ENCODE assay signal across 14 cellular contexts in the genomic region with DNA sequence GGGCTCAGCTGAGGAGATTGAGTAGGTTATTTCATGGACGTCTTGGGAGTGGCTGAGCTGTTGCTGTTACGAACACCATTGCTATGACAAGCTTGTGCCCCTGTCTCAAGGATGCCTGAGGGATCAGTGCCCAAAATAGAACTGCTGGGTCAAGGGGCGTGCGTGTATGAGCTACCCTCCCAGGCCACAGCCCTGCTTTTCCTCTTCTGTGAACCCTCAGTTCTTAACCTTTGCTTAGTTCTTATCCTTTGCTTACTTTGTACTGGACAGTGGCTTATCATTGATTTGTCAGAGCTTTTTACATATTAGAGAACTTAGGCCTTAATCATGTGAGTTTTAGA. TPM values are rescaled to one million over a fixed set of nuclear protein-coding genes. Genes with fewer than 3 reads are reported as not detected.
DNase-seq lines count a peak whose midpoint lies in the region; FAIRE-seq and TF ChIP-seq lines count a peak whose summit lies in the region.
"Had no signal": no experiment of that assay in that cellular context is flagged by ENCODE, and none has a peak within 500 bp of the region (broad histone marks: within the 10 kb centered on the region; RNA-seq: fewer than 3 reads in every experiment).

No MANE protein-coding gene starts in this region.

- intact Hi-C loops in activated naive CD4-positive, alpha-beta T cell treated with anti-CD3 and anti-CD28 coated beads for 36 hours (cut with micrococcal nuclease), result loop anchor here (2.0 to 5.0 kb wide), 3 partner anchors 37 to 169 kb away; no protein-coding TSS in a partner anchor
- intact Hi-C loops in transverse colon (cut with DNase I; ENCODE audit: low total_unique reads), result no loop called here

- H3K4me3 ChIP-seq in H1 (ENCODE audit: extremely low read depth in 1 of 4, insufficient read depth in 2 of 4, low read depth in 3 of 4, low read length in 4 of 4), result no peak overlapping the region
- no peak overlapping the region for H3K4me3 ChIP-seq in transverse colon
- H3K4me3 ChIP-seq: uterus had no signal

- POLR2A ChIA-PET in RWPE1 (lab: Yijun Ruan, JAX; ENCODE audit: low non-redundant PET) (no interaction called here), H1 (lab: Charles Lee; ENCODE audit: partially characterized antibody) (interaction anchor here (0.5 to 7.1 kb wide), 7 partner anchors 9 to 45 kb away, joined by 3 to 52 read pairs (median 4); partner anchors contain the start of gene ARHGAP45)

- no peak overlapping the region for H4K5ac ChIP-seq in H1 (ENCODE audit: insufficient read length, low read depth, low read length)

- 94% methylated on average over 4 of the region's 4 CpGs; no CpG with 5 or more reads in 1 of the 2 experiments for WGBS in H1 (ENCODE audit: extremely low coverage in 1 of 2, insufficient coverage in 1 of 2, insufficient read length in 1 of 2, insufficient replicate concordance in 2 of 2, low coverage in 1 of 2, low lambda C conversion rate in 2 of 2, missing lambda C conversion rate in 1 of 2), 2 experiments
- 74% methylated on average over 4 of the region's 4 CpGs; no CpG with 5 or more reads in 1 of the 2 donors for WGBS in transverse colon (ENCODE audit: low coverage in 1 of 2), 2 donors

- TF ChIP-seq POLR2A in H1 (IDR thresholded peaks at IDR 0.05; ENCODE audit: control extremely low read depth in 1 of 2, low read depth in 2 of 2, low read length in 2 of 2), result no peak
- no peak for TF ChIP-seq POLR2A in transverse colon (IDR thresholded peaks at IDR 0.05)

- H3K23me2 ChIP-seq in H1 (ENCODE audit: low read depth, low read length), result peaks cover 3% of the 10 kb centered on the region; the same call in 1 of the 2 replicates

- H2BK120ac ChIP-seq in H1 (replicated peaks; ENCODE audit: low read depth, low read length), result no peak overlapping the region

- DNase-seq in activated naive CD4-positive, alpha-beta T cell treated with anti-CD3 and anti-CD28 coated beads for 36 hours, result no peak
- DNase-seq in activated naive CD4-positive, alpha-beta T cell treated with anti-CD3 and anti-CD28 coated beads, Interleukin-2, amount 50 U/mL, for 16 hours, result no peak
- DNase-seq in RWPE1 (ENCODE audit: low spot score) (no peak), H1 (ENCODE audit: low read depth in 1 of 2, low spot score in 2 of 2) (no peak), transverse colon (no peak), NCI-H2196 treated with DMSO at 0.1 percent for 48 hours (lab: John Stamatoyannopoulos, UW; ENCODE audit: unreplicated experiment) (no peak), DMS79 treated with DMSO at 0.1 percent for 48 hours (lab: John Stamatoyannopoulos, UW) (no peak), NOMO-1 treated with DMSO at 0.1 percent for 48 hours (lab: John Stamatoyannopoulos, UW; ENCODE audit: unreplicated experiment) (no peak)
- DNase-seq: head of caudate nucleus, KBM-7, NCI-H2081 treated with DMSO at 0.1 percent for 48 hours, uterus had no signal

- TF ChIP-seq RAD21 in H1 (IDR thresholded peaks at IDR 0.05 in 1 of 2, conservative IDR thresholded peaks at IDR 0.05 in 1 of 2; ENCODE audit: low read depth in 2 of 2, low read length in 2 of 2), result no peak

- H3K9me3 Mint-ChIP-seq in activated naive CD4-positive, alpha-beta T cell treated with anti-CD3 and anti-CD28 coated beads for 36 hours, result no peaks in the 10 kb centered on the region
- H3K9me3 Mint-ChIP-seq: brain had no signal

- in situ Hi-C loops in transverse colon (cut with MboI; ENCODE audit: low pct_ligation_motif_present in 1 of 4, low pct_unique_long_range_greater_than_20kb in 1 of 4, low sequenced_read_pairs in 3 of 4), result no loop called here

- H3K18ac ChIP-seq in H1 (ENCODE audit: extremely low read depth, low read length), result no peak overlapping the region

- peaks cover 0 to 4% (median 2%) of the 10 kb centered on the region in 4 experiments; a peak in 2 of 7 replicates for H3K27me3 ChIP-seq in H1 (replicated peaks in 1 of 4; ENCODE audit: control insufficient read depth in 3 of 4, extremely low read depth in 1 of 4, insufficient read depth in 3 of 4, low read length in 3 of 4)
- peaks cover 22% of the 10 kb centered on the region for H3K27me3 ChIP-seq in transverse colon

- no peak overlapping the region for H3K23ac ChIP-seq in H1 (ENCODE audit: insufficient read length)

- H3K4me3 Mint-ChIP-seq in activated naive CD4-positive, alpha-beta T cell treated with anti-CD3 and anti-CD28 coated beads for 36 hours, result peak overlapping the region; percentile 59
- H3K4me3 Mint-ChIP-seq: brain had no signal

- no peak overlapping the region for H2BK15ac ChIP-seq in H1 (ENCODE audit: low read length)

- 0 out of 7 replicates have a peak, but pooled peaks cover 0 to 2% (median under 1%) of the 10 kb centered on the region in 4 experiments for H3K4me1 ChIP-seq in H1 (replicated peaks in 1 of 4; ENCODE audit: control insufficient read depth in 3 of 4, insufficient read depth in 4 of 4, low read length in 3 of 4)
- peaks cover 0 to 52% (median 24%) of the 10 kb centered on the region in 4 donors for H3K4me1 ChIP-seq in transverse colon

- no peak overlapping the region for H2BK12ac ChIP-seq in H1 (ENCODE audit: low read depth, low read length)

- no peaks in the 10 kb centered on the region for H3K27me3 Mint-ChIP-seq in activated naive CD4-positive, alpha-beta T cell treated with anti-CD3 and anti-CD28 coated beads for 36 hours (ENCODE audit: low read depth)

- CTCF ChIA-PET in activated naive CD4-positive, alpha-beta T cell treated with anti-CD3 and anti-CD28 coated beads for 36 hours (lab: Charles Lee), result interaction anchor here (0.8 to 3.6 kb wide), 6 partner anchors 9 to 119 kb away, joined by 3 to 24 read pairs (median 4); partner anchors contain the start of gene ARHGAP45
- CTCF ChIA-PET in RWPE1 (lab: Yijun Ruan, JAX) (interaction anchor here (0.6 kb wide), 1 partner anchor 18 kb away, joined by 9 read pairs; no protein-coding TSS in a partner anchor), H1 (lab: Charles Lee; ENCODE audit: partially characterized antibody) (interaction anchor here (0.7 to 8.9 kb wide), 6 partner anchors 10 to 146 kb away, joined by 4 to 54 read pairs (median 4); partner anchors contain the start of gene ARHGAP45)

- H3K4ac ChIP-seq in H1 (replicated peaks; ENCODE audit: insufficient read length, low read depth, low read length), result peak overlapping the region; percentile 51

- TF ChIP-seq CTCF in RWPE1 (conservative IDR thresholded peaks at IDR 0.05; ENCODE audit: low read depth), result no peak
- no peak for TF ChIP-seq CTCF in H1 (IDR thresholded peaks at IDR 0.05; ENCODE audit: control extremely low read depth in 1 of 3, insufficient read depth in 1 of 3, low read depth in 1 of 3, low read length in 3 of 3)
- no peak for TF ChIP-seq CTCF in transverse colon (IDR thresholded peaks at IDR 0.05)

- H3K79me2 ChIP-seq in H1 (ENCODE audit: control insufficient read depth in 1 of 2, insufficient read depth in 2 of 2, low read length in 2 of 2), result no peaks in the 10 kb centered on the region

- no peak overlapping the region for H2AFZ ChIP-seq in H1 (ENCODE audit: low read length)

- no peak overlapping the region for H2AK5ac ChIP-seq in H1 (ENCODE audit: low read depth, low read length)

- no peak overlapping the region for H4K91ac ChIP-seq in H1 (replicated peaks; ENCODE audit: insufficient read length, low read length)

- peaks cover 0 to 40% (median 7%) of the 10 kb centered on the region in 4 experiments; a peak in 3 of 8 replicates for H3K36me3 ChIP-seq in H1 (ENCODE audit: control insufficient read depth in 2 of 4, insufficient read depth in 4 of 4, low read length in 3 of 4)
- no peaks in the 10 kb centered on the region for H3K36me3 ChIP-seq in transverse colon
- H3K36me3 ChIP-seq: uterus had no signal

- peaks cover 5% of the 10 kb centered on the region for H3K79me1 ChIP-seq in H1 (ENCODE audit: low read depth, low read length)

- H3K36me3 Mint-ChIP-seq in activated naive CD4-positive, alpha-beta T cell treated with anti-CD3 and anti-CD28 coated beads for 36 hours (ENCODE audit: low read depth), result peaks cover 58% of the 10 kb centered on the region
- H3K36me3 Mint-ChIP-seq: brain had no signal

- H3K27ac ChIP-seq in RWPE1, result peak overlapping the region; percentile 72
- H3K27ac ChIP-seq in H1 (ENCODE audit: low read depth, low read length), result no peak overlapping the region
- peak overlapping the region; percentile 13 to 65 (median 54) for H3K27ac ChIP-seq in transverse colon
- H3K27ac ChIP-seq: uterus had no signal

- no peak overlapping the region for H2BK20ac ChIP-seq in H1 (ENCODE audit: low read length)

- H4K8ac ChIP-seq in H1 (ENCODE audit: extremely low read depth, insufficient read depth, low read length), result no peak overlapping the region

- H3K9me3 ChIP-seq in H1 (ENCODE audit: insufficient read depth in 2 of 2, low read depth in 1 of 2, low read length in 1 of 2) (no peaks in the 10 kb centered on the region), transverse colon (no peaks in the 10 kb centered on the region)
- H3K9me3 ChIP-seq: uterus had no signal

- H3K4me2 ChIP-seq in H1 (ENCODE audit: insufficient read depth in 1 of 2, low read depth in 2 of 2, low read length in 2 of 2), result no peak overlapping the region

- peak overlapping the region; percentile 75 for H3K27ac Mint-ChIP-seq in activated naive CD4-positive, alpha-beta T cell treated with anti-CD3 and anti-CD28 coated beads for 36 hours

- no peak overlapping the region for H3K14ac ChIP-seq in H1 (ENCODE audit: insufficient read length)

- H3K9ac ChIP-seq in H1 (replicated peaks in 1 of 4; ENCODE audit: extremely low read depth in 1 of 4, low read depth in 3 of 4, low read length in 3 of 4), result no peak overlapping the region

- FAIRE-seq in H1 (lab: Jason Lieb, UNC), result no peak
- FAIRE-seq: endothelial cell of umbilical vein had no signal

- TF ChIP-seq EP300 in H1 (IDR thresholded peaks at IDR 0.05; ENCODE audit: borderline replicate concordance in 1 of 2, low read depth in 2 of 2, low read length in 2 of 2), result no peak
- no peak for TF ChIP-seq EP300 in transverse colon (IDR thresholded peaks at IDR 0.05; ENCODE audit: low read depth)

- H4K20me1 ChIP-seq in H1 (replicated peaks in 1 of 2; ENCODE audit: control insufficient read depth in 1 of 2, insufficient read depth in 2 of 2, low read length in 2 of 2), result peaks cover 1 to 12% of the 10 kb centered on the region in 2 experiments

- H2BK5ac ChIP-seq in H1 (ENCODE audit: low read depth, low read length), result no peak overlapping the region

- H3K56ac ChIP-seq in H1 (replicated peaks; ENCODE audit: insufficient read length, low read depth, low read length), result no peak overlapping the region

- peaks cover 69% of the 10 kb centered on the region for H3K4me1 Mint-ChIP-seq in activated naive CD4-positive, alpha-beta T cell treated with anti-CD3 and anti-CD28 coated beads for 36 hours (ENCODE audit: low read depth)

RNA-seq across cellular contexts. Expression of gene ARHGAP45, which starts 9.0 kb away (rescaled TPM):
- total RNA-seq in activated naive CD4-positive, alpha-beta T cell treated with anti-CD3 and anti-CD28 coated beads for 36 hours, result 100 to 1,000 TPM; 123 to 136 TPM
- total RNA-seq in H1 (2021; fragmentation: NEBNext Ultra II Directional; extraction: Animal tissue kit (Norgen Biotek cat#: 25700)), result 41.8 and 43.6 TPM in 2 replicates
- 31.4 and 40.2 TPM in 2 replicates for polyA plus RNA-seq in H1 (2011; rRNA removed)
- 36.8 TPM for polyA plus RNA-seq in H1 (2011; cell fraction: cytosol; rRNA removed)
- 67.4 TPM for polyA plus RNA-seq in H1 (2011; cell fraction: nucleus; rRNA removed)
- 26.5 to 43.1 TPM (median 35.3 TPM) in 4 replicates for polyA plus RNA-seq in H1 (2012, experiment 1 of 2)
- 29.2 TPM for polyA plus RNA-seq in H1 (2012, experiment 2 of 2)
- polyA plus RNA-seq in H1 (2013, experiment 1 of 2), result 16.7 TPM
- polyA plus RNA-seq in H1 (2013, experiment 2 of 2), result 16.2 TPM
- 13.6 and 19.9 TPM in 2 replicates for polyA minus RNA-seq in H1 (2011; rRNA and poly(A)+ RNA removed)
- polyA minus RNA-seq in H1 (2011; cell fraction: cytosol; rRNA and poly(A)+ RNA removed), result 28.4 TPM
- polyA minus RNA-seq in H1 (2011; cell fraction: nucleus; rRNA and poly(A)+ RNA removed), result 25.1 TPM
- total RNA-seq in transverse colon, result 100 to 1,000 TPM in 1 of 4 donors, 10 to 100 TPM in 2, 1 to 10 TPM in 1; 10.0 to 174 (median 76.9) TPM

RNA-seq across cellular contexts. Expression of gene POLR2E, which starts 19.2 kb away (rescaled TPM):
- 100 to 1,000 TPM; 238 to 258 TPM for total RNA-seq in activated naive CD4-positive, alpha-beta T cell treated with anti-CD3 and anti-CD28 coated beads for 36 hours
- total RNA-seq in H1 (2021; fragmentation: NEBNext Ultra II Directional; extraction: Animal tissue kit (Norgen Biotek cat#: 25700)), result 274 and 281 TPM in 2 replicates
- 381 and 483 TPM in 2 replicates for polyA plus RNA-seq in H1 (2011; rRNA removed)
- 378 TPM for polyA plus RNA-seq in H1 (2011; cell fraction: cytosol; rRNA removed)
- polyA plus RNA-seq in H1 (2011; cell fraction: nucleus; rRNA removed), result 283 TPM
- 286 to 416 TPM (median 379 TPM) in 4 replicates for polyA plus RNA-seq in H1 (2012, experiment 1 of 2)
- polyA plus RNA-seq in H1 (2012, experiment 2 of 2), result 296 TPM
- polyA plus RNA-seq in H1 (2013, experiment 1 of 2), result 195 TPM
- 204 TPM for polyA plus RNA-seq in H1 (2013, experiment 2 of 2)
- 110 and 140 TPM in 2 replicates for polyA minus RNA-seq in H1 (2011; rRNA and poly(A)+ RNA removed)
- polyA minus RNA-seq in H1 (2011; cell fraction: cytosol; rRNA and poly(A)+ RNA removed), result 128 TPM
- 125 TPM for polyA minus RNA-seq in H1 (2011; cell fraction: nucleus; rRNA and poly(A)+ RNA removed)
- 100 to 1,000 TPM in 2 of 4 donors, 10 to 100 TPM in 2; 74.8 to 167 (median 103) TPM for total RNA-seq in transverse colon

RNA-seq across cellular contexts. Expression of gene GPX4, which starts 27.8 kb away (rescaled TPM):
- total RNA-seq in activated naive CD4-positive, alpha-beta T cell treated with anti-CD3 and anti-CD28 coated beads for 36 hours, result 100 to 1,000 TPM; 244 to 253 TPM
- total RNA-seq in H1 (2021; fragmentation: NEBNext Ultra II Directional; extraction: Animal tissue kit (Norgen Biotek cat#: 25700)), result 342 and 355 TPM in 2 replicates
- 693 and 947 TPM in 2 replicates for polyA plus RNA-seq in H1 (2011; rRNA removed)
- polyA plus RNA-seq in H1 (2011; cell fraction: cytosol; rRNA removed), result 779 TPM
- 730 TPM for polyA plus RNA-seq in H1 (2011; cell fraction: nucleus; rRNA removed)
- polyA plus RNA-seq in H1 (2012, experiment 1 of 2), result 475 to 711 TPM (median 640 TPM) in 4 replicates
- polyA plus RNA-seq in H1 (2012, experiment 2 of 2), result 958 TPM
- polyA plus RNA-seq in H1 (2013, experiment 1 of 2), result 575 TPM
- 562 TPM for polyA plus RNA-seq in H1 (2013, experiment 2 of 2)
- polyA minus RNA-seq in H1 (2011; rRNA and poly(A)+ RNA removed), result 186 and 191 TPM in 2 replicates
- polyA minus RNA-seq in H1 (2011; cell fraction: cytosol; rRNA and poly(A)+ RNA removed), result 297 TPM
- polyA minus RNA-seq in H1 (2011; cell fraction: nucleus; rRNA and poly(A)+ RNA removed), result 155 TPM
- 100 to 1,000 TPM; 115 to 426 (median 261) TPM for total RNA-seq in transverse colon

RNA-seq across cellular contexts. Expression of gene ABCA7, which starts 36.1 kb away (rescaled TPM):
- total RNA-seq in activated naive CD4-positive, alpha-beta T cell treated with anti-CD3 and anti-CD28 coated beads for 36 hours, result 10 to 100 TPM; 24.4 to 30.1 TPM
- total RNA-seq in H1 (2021; fragmentation: NEBNext Ultra II Directional; extraction: Animal tissue kit (Norgen Biotek cat#: 25700)), result 25.6 and 29.7 TPM in 2 replicates
- polyA plus RNA-seq in H1 (2011; rRNA removed), result 10.4 and 17.4 TPM in 2 replicates
- 11.0 TPM for polyA plus RNA-seq in H1 (2011; cell fraction: cytosol; rRNA removed)
- 75.8 TPM for polyA plus RNA-seq in H1 (2011; cell fraction: nucleus; rRNA removed)
- polyA plus RNA-seq in H1 (2012, experiment 1 of 2), result 24.0 to 35.6 TPM (median 26.9 TPM) in 4 replicates
- 20.8 TPM for polyA plus RNA-seq in H1 (2012, experiment 2 of 2)
- 22.9 TPM for polyA plus RNA-seq in H1 (2013, experiment 1 of 2)
- 19.2 TPM for polyA plus RNA-seq in H1 (2013, experiment 2 of 2)
- 7.3 and 11.6 TPM in 2 replicates for polyA minus RNA-seq in H1 (2011; rRNA and poly(A)+ RNA removed)
- polyA minus RNA-seq in H1 (2011; cell fraction: cytosol; rRNA and poly(A)+ RNA removed), result 17.7 TPM
- 32.0 TPM for polyA minus RNA-seq in H1 (2011; cell fraction: nucleus; rRNA and poly(A)+ RNA removed)
- total RNA-seq in transverse colon, result 100 to 1,000 TPM in 1 of 4 donors, 10 to 100 TPM in 3; 47.1 to 128 (median 82.0) TPM

RNA-seq across cellular contexts. Expression of gene CNN2, which starts 49.6 kb away (rescaled TPM):
- total RNA-seq in activated naive CD4-positive, alpha-beta T cell treated with anti-CD3 and anti-CD28 coated beads for 36 hours, result 100 to 1,000 TPM; 104 TPM
- total RNA-seq in H1 (2021; fragmentation: NEBNext Ultra II Directional; extraction: Animal tissue kit (Norgen Biotek cat#: 25700)), result 522 and 551 TPM in 2 replicates
- 189 and 349 TPM in 2 replicates for polyA plus RNA-seq in H1 (2011; rRNA removed)
- 238 TPM for polyA plus RNA-seq in H1 (2011; cell fraction: cytosol; rRNA removed)
- 235 TPM for polyA plus RNA-seq in H1 (2011; cell fraction: nucleus; rRNA removed)
- 294 to 464 TPM (median 423 TPM) in 4 replicates for polyA plus RNA-seq in H1 (2012, experiment 1 of 2)
- 443 TPM for polyA plus RNA-seq in H1 (2012, experiment 2 of 2)
- 346 TPM for polyA plus RNA-seq in H1 (2013, experiment 1 of 2)
- 345 TPM for polyA plus RNA-seq in H1 (2013, experiment 2 of 2)
- polyA minus RNA-seq in H1 (2011; rRNA and poly(A)+ RNA removed), result 314 and 396 TPM in 2 replicates
- 453 TPM for polyA minus RNA-seq in H1 (2011; cell fraction: cytosol; rRNA and poly(A)+ RNA removed)
- 127 TPM for polyA minus RNA-seq in H1 (2011; cell fraction: nucleus; rRNA and poly(A)+ RNA removed)
- 10 to 100 TPM; 39.2 to 57.6 (median 48.2) TPM for total RNA-seq in transverse colon
